In genomic region chr17:69869667-69870066, GRCh38 we compare ENCODE assay signal across 13 cellular contexts.
A peak's percentile ranks its signal among the peaks of the same experiment; 100 is the strongest.
DNase-seq lines count a peak whose midpoint lies in the region; ATAC-seq, FAIRE-seq and TF ChIP-seq lines count a peak whose summit lies in the region.
"Had no signal": no experiment of that assay in that cellular context is flagged by ENCODE, and none has a peak within 500 bp of the region (broad histone marks: within the 10 kb centered on the region; RNA-seq: fewer than 3 reads in every experiment).

No MANE protein-coding gene starts in this region.

- DNase-seq in astrocyte (ENCODE audit: low read depth), result no peak
- no peak for DNase-seq in stimulated activated CD4-positive, alpha-beta T cell treated with anti-CD3 and anti-CD28 coated beads, Interleukin-2, amount 100 ng/mL, for 24 hours
- no peak for DNase-seq in SIG-M5 treated with dmso at 0.1 percent for 504 hours (lab: John Stamatoyannopoulos, UW; ENCODE audit: unreplicated experiment)
- DNase-seq in endodermal cell, result no peak
- DNase-seq in esophagus muscularis mucosa (ENCODE audit: extremely low spot score), result no peak
- DNase-seq: activated CD4-positive, alpha-beta T cell treated with anti-CD3 and anti-CD28 coated beads, Interleukin-2, amount 10 ng/mL, durations not matched to agents 24 days and 14 days; naive thymus-derived CD4-positive, alpha-beta T cell; NCI-H2029 treated with DMSO at 0.1 percent for 48 hours had no signal

- no peak for FAIRE-seq in astrocyte (lab: Jason Lieb, UNC)

- ATAC-seq in GM18505 (IDR thresholded peaks at IDR 0.05; ENCODE audit: unreplicated experiment), result peak; percentile 88
- ATAC-seq in GM21447 (IDR thresholded peaks at IDR 0.05; ENCODE audit: unreplicated experiment), result peak; percentile 85
- peak; percentile 82 for ATAC-seq in HG03066 (IDR thresholded peaks at IDR 0.05; ENCODE audit: low read depth, unreplicated experiment)
- ATAC-seq: naive thymus-derived CD4-positive, alpha-beta T cell had no signal

- no peaks in the 10 kb centered on the region for H3K79me2 ChIP-seq in astrocyte (ENCODE audit: insufficient read depth, low read length)

- TF ChIP-seq POLR2A in GM18505 (IDR thresholded peaks at IDR 0.05; ENCODE audit: borderline replicate concordance, extremely low read depth, insufficient read depth, insufficient read length) (no peak), esophagus muscularis mucosa (IDR thresholded peaks at IDR 0.05; ENCODE audit: low read depth) (no peak)

- no peaks in the 10 kb centered on the region for H3K36me3 ChIP-seq in astrocyte (ENCODE audit: insufficient read depth, low read length)
- H3K36me3 ChIP-seq in endodermal cell (ENCODE audit: control insufficient read depth, insufficient read depth, low read length), result no peaks in the 10 kb centered on the region
- H3K36me3 ChIP-seq in esophagus muscularis mucosa, result no peaks in the 10 kb centered on the region
- H3K36me3 ChIP-seq: BLaER1 had no signal

- no peak overlapping the region for H3K4me3 ChIP-seq in astrocyte (ENCODE audit: insufficient read depth, low read depth, low read length)
- H3K4me3 ChIP-seq in endodermal cell (ENCODE audit: low read length), result no peak overlapping the region
- no peak overlapping the region for H3K4me3 ChIP-seq in esophagus muscularis mucosa
- H3K4me3 ChIP-seq: BLaER1 had no signal

- H3K9ac ChIP-seq in astrocyte (ENCODE audit: low read length) (peak overlapping the region; percentile 25), endodermal cell (ENCODE audit: extremely low read depth, low read length, poor library complexity, severe bottlenecking) (no peak overlapping the region)
- H3K9ac ChIP-seq: BLaER1 had no signal

- peaks cover 28% of the 10 kb centered on the region for H3K4me1 ChIP-seq in astrocyte (ENCODE audit: insufficient read depth, low read length)
- H3K4me1 ChIP-seq in endodermal cell (ENCODE audit: control insufficient read depth, insufficient read depth, low read length), result peaks cover 4% of the 10 kb centered on the region
- H3K4me1 ChIP-seq in esophagus muscularis mucosa, result no peaks in the 10 kb centered on the region
- H3K4me1 ChIP-seq: BLaER1 had no signal

- H3K4me1 Mint-ChIP-seq in astrocyte (ENCODE audit: low read depth, unreplicated experiment) (peaks cover 39% of the 10 kb centered on the region), endodermal cell (peaks cover 19% of the 10 kb centered on the region)
- H3K4me1 Mint-ChIP-seq: activated CD4-positive, alpha-beta T cell treated with anti-CD3 and anti-CD28 coated beads, Interleukin-2, amount 10 ng/mL, durations not matched to agents 24 days and 14 days; naive thymus-derived CD4-positive, alpha-beta T cell had no signal

- TF ChIP-seq EP300 in esophagus muscularis mucosa (IDR thresholded peaks at IDR 0.05), result no peak

- WGBS in endodermal cell (ENCODE audit: insufficient coverage in 1 of 2, insufficient read length in 1 of 2), 2 experiments, result 95 to 100% methylated on average over 1 of the region's 1 CpG
- 93% methylated on average over 1 of the region's 1 CpG for WGBS in esophagus muscularis mucosa

- H4K20me1 ChIP-seq in astrocyte (ENCODE audit: insufficient read depth, low read length), result no peaks in the 10 kb centered on the region
- H4K20me1 ChIP-seq: BLaER1 had no signal

- intact Hi-C loops in esophagus muscularis mucosa (cut with DNase I), result no loop called here

- H3K4me3 Mint-ChIP-seq in astrocyte (ENCODE audit: unreplicated experiment), result no peak overlapping the region
- H3K4me3 Mint-ChIP-seq in endodermal cell, result no peak overlapping the region
- H3K4me3 Mint-ChIP-seq: activated CD4-positive, alpha-beta T cell treated with anti-CD3 and anti-CD28 coated beads, Interleukin-2, amount 10 ng/mL, durations not matched to agents 24 days and 14 days; activated naive CD8-positive, alpha-beta T cell; naive thymus-derived CD4-positive, alpha-beta T cell had no signal

- peak overlapping the region; percentile 83 for H3K27ac Mint-ChIP-seq in astrocyte (ENCODE audit: unreplicated experiment)
- no peak overlapping the region for H3K27ac Mint-ChIP-seq in endodermal cell
- H3K27ac Mint-ChIP-seq: activated CD4-positive, alpha-beta T cell treated with anti-CD3 and anti-CD28 coated beads, Interleukin-2, amount 10 ng/mL, durations not matched to agents 24 days and 14 days; activated naive CD8-positive, alpha-beta T cell; naive thymus-derived CD4-positive, alpha-beta T cell had no signal

- TF ChIP-seq CTCF in astrocyte (IDR thresholded peaks at IDR 0.05; ENCODE audit: insufficient read depth, low read depth, low read length), result no peak
- no peak for TF ChIP-seq CTCF in endodermal cell (conservative IDR thresholded peaks at IDR 0.05)
- TF ChIP-seq CTCF in esophagus muscularis mucosa (IDR thresholded peaks at IDR 0.05), result no peak

- peaks cover 6% of the 10 kb centered on the region for H3K9me3 Mint-ChIP-seq in astrocyte (ENCODE audit: unreplicated experiment)
- peaks cover 10% of the 10 kb centered on the region for H3K9me3 Mint-ChIP-seq in endodermal cell

- H2AFZ ChIP-seq in astrocyte (ENCODE audit: low read depth, low read length), result no peak overlapping the region

- H3K4me2 ChIP-seq in astrocyte (ENCODE audit: low read length), result peak overlapping the region; percentile 56
- H3K4me2 ChIP-seq: BLaER1 had no signal

- H3K27ac ChIP-seq in astrocyte (ENCODE audit: low read depth, low read length), result peak overlapping the region; percentile 58
- H3K27ac ChIP-seq in endodermal cell (ENCODE audit: low read depth, low read length), result no peak overlapping the region
- H3K27ac ChIP-seq in esophagus muscularis mucosa (replicated peaks in 1 of 4), result no peak overlapping the region
- H3K27ac ChIP-seq: BLaER1 had no signal

- H3K27me3 ChIP-seq in astrocyte (ENCODE audit: insufficient read depth, low read length) (no peaks in the 10 kb centered on the region), endodermal cell (ENCODE audit: control insufficient read depth, insufficient read depth, low read length, poor library complexity, severe bottlenecking) (no peaks in the 10 kb centered on the region), esophagus muscularis mucosa (no peaks in the 10 kb centered on the region)
- H3K27me3 ChIP-seq: BLaER1 had no signal

- no peaks in the 10 kb centered on the region for H3K27me3 Mint-ChIP-seq in astrocyte (ENCODE audit: low read depth, unreplicated experiment)
- peaks cover 2% of the 10 kb centered on the region for H3K27me3 Mint-ChIP-seq in endodermal cell (ENCODE audit: insufficient read depth)
- H3K27me3 Mint-ChIP-seq: activated CD4-positive, alpha-beta T cell treated with anti-CD3 and anti-CD28 coated beads, Interleukin-2, amount 10 ng/mL, durations not matched to agents 24 days and 14 days; activated naive CD8-positive, alpha-beta T cell had no signal

- no peaks in the 10 kb centered on the region for H3K9me3 ChIP-seq in astrocyte (ENCODE audit: insufficient read depth, low read depth, low read length)
- H3K9me3 ChIP-seq in endodermal cell (ENCODE audit: control insufficient read depth, low read length), result peaks cover 5% of the 10 kb centered on the region
- H3K9me3 ChIP-seq in esophagus muscularis mucosa, result no peaks in the 10 kb centered on the region

- H3K36me3 Mint-ChIP-seq in astrocyte (ENCODE audit: low read depth, unreplicated experiment) (no peaks in the 10 kb centered on the region), endodermal cell (ENCODE audit: low read depth) (no peaks in the 10 kb centered on the region)
- H3K36me3 Mint-ChIP-seq: activated naive CD8-positive, alpha-beta T cell; naive thymus-derived CD4-positive, alpha-beta T cell had no signal
